16 cellular contexts compared by ENCODE assay signal in genomic region chr17:59483860-59484259, GRCh38.
"Had no signal": no experiment of that assay in that cellular context is flagged by ENCODE, and none has a peak within 500 bp of the region (broad histone marks: within the 10 kb centered on the region; RNA-seq: fewer than 3 reads in every experiment).

No MANE protein-coding gene starts in this region.

- H3K4me1 ChIP-seq: adrenal gland, neural progenitor cell, pancreas, testis had no signal

- H3K27me3 ChIP-seq: adrenal gland, gastroesophageal sphincter, pancreas, testis, vagina had no signal

- H3K9me3 Mint-ChIP-seq: activated CD4-positive, alpha-beta memory T cell treated with anti-CD3 and anti-CD28 coated beads for 36 hours; activated naive CD4-positive, alpha-beta T cell treated with anti-CD3 and anti-CD28 coated beads for 36 hours; neural progenitor cell had no signal

- H3K4me3 Mint-ChIP-seq: activated CD4-positive, alpha-beta memory T cell treated with anti-CD3 and anti-CD28 coated beads for 36 hours; activated naive CD4-positive, alpha-beta T cell treated with anti-CD3 and anti-CD28 coated beads for 36 hours; neural progenitor cell had no signal

- H3K4me1 Mint-ChIP-seq: neural progenitor cell had no signal

- H3K36me3 Mint-ChIP-seq: activated CD4-positive, alpha-beta memory T cell treated with anti-CD3 and anti-CD28 coated beads for 36 hours; neural progenitor cell had no signal

- H3K9me3 ChIP-seq: adrenal gland, gastroesophageal sphincter, pancreas, testis, vagina had no signal

- ATAC-seq: gastroesophageal sphincter, pancreas had no signal

- H3K4me3 ChIP-seq: adrenal gland, neural progenitor cell, pancreas, testis, vagina had no signal

- H3K36me3 ChIP-seq: adrenal gland, gastroesophageal sphincter, neural progenitor cell, pancreas, vagina had no signal

- H3K27ac Mint-ChIP-seq: activated CD4-positive, alpha-beta memory T cell treated with anti-CD3 and anti-CD28 coated beads for 36 hours; activated naive CD4-positive, alpha-beta T cell treated with anti-CD3 and anti-CD28 coated beads for 36 hours; neural progenitor cell had no signal

- DNase-seq: activated CD4-positive, alpha-beta memory T cell treated with anti-CD3 and anti-CD28 coated beads for 36 hours; activated CD4-positive, alpha-beta T cell treated with anti-CD3 and anti-CD28 coated beads for 1 hour; activated CD8-positive, alpha-beta memory T cell treated with anti-CD3 and anti-CD28 coated beads, Interleukin-2, amount 50 U/mL, for 4 hours; activated naive CD4-positive, alpha-beta T cell treated with anti-CD3 and anti-CD28 coated beads for 36 hours; adrenal gland; caudate nucleus; cortex of kidney; effector memory CD4-positive, alpha-beta T cell; kidney glomerular epithelial cell; pancreas; stimulated activated CD4-positive, alpha-beta T cell treated with anti-CD3 and anti-CD28 coated beads, Interleukin-2, amount 100 ng/mL, for 48 hours; stimulated activated naive CD4-positive, alpha-beta T cell treated with Interleukin-2 at 50 U/mL for 16 hours; testis had no signal

- H3K27ac ChIP-seq: adrenal gland, neural progenitor cell, pancreas, testis, vagina had no signal
